23 cellular contexts compared by ENCODE assay signal in genomic region chr5:122009436-122009835, GRCh38. TPM values are rescaled to one million over a fixed set of nuclear protein-coding genes. Genes with fewer than 3 reads are reported as not detected.
DNase-seq lines count a peak whose midpoint lies in the region; ATAC-seq and TF ChIP-seq lines count a peak whose summit lies in the region.
"Had no signal": no experiment of that assay in that cellular context is flagged by ENCODE, and none has a peak within 500 bp of the region (broad histone marks: within the 10 kb centered on the region; RNA-seq: fewer than 3 reads in every experiment).

No MANE protein-coding gene starts in this region.

- CTCF ChIA-PET in activated CD4-positive, alpha-beta T cell treated with anti-CD3 and anti-CD28 coated beads for 36 hours (lab: Charles Lee), result interaction anchor here (1.0 kb wide), 1 partner anchor 37 kb away, joined by 3 read pairs; no protein-coding TSS in a partner anchor

- no peaks in the 10 kb centered on the region for H3K9me3 Mint-ChIP-seq in activated CD4-positive, alpha-beta T cell treated with anti-CD3 and anti-CD28 coated beads for 36 hours (ENCODE audit: low read depth)
- H3K9me3 Mint-ChIP-seq in natural killer cell treated with Interleukin-12 subunit alpha and Interleukin-12 subunit beta and Interleukin-15 and Interleukin-18, amount 100 ng/mL, for 72 hours, result no peaks in the 10 kb centered on the region
- H3K9me3 Mint-ChIP-seq in natural killer cell, result no peaks in the 10 kb centered on the region
- H3K9me3 Mint-ChIP-seq in activated naive CD8-positive, alpha-beta T cell treated with anti-CD3 and anti-CD28 coated beads for 36 hours, result no peaks in the 10 kb centered on the region
- H3K9me3 Mint-ChIP-seq in stimulated activated naive CD8-positive, alpha-beta T cell treated with anti-CD3 and anti-CD28 coated beads, Interleukin-15, amount 100 ng/mL, for 72 hours, result peaks cover 7% of the 10 kb centered on the region in 2 donors

- POLR2A ChIA-PET in activated CD4-positive, alpha-beta T cell treated with anti-CD3 and anti-CD28 coated beads for 36 hours (lab: Charles Lee), result no interaction called here

- TF ChIP-seq CTCF in natural killer cell (IDR thresholded peaks at IDR 0.05), result no peak

- intact Hi-C loops in activated CD4-positive, alpha-beta T cell treated with anti-CD3 and anti-CD28 coated beads for 36 hours (cut with DNase I, micrococcal nuclease), result loop anchor here (2.0 to 5.0 kb wide), 2 partner anchors 47 kb away; partner anchors contain the start of gene SRFBP1 (in 1 of the 2)
- intact Hi-C loops in natural killer cell (cut with micrococcal nuclease), result no loop called here

- peak; percentile 96 for ATAC-seq in activated CD4-positive, alpha-beta T cell treated with anti-CD3 and anti-CD28 coated beads for 36 hours
- ATAC-seq in natural killer cell treated with Interleukin-12 subunit alpha and Interleukin-12 subunit beta and Interleukin-15 and Interleukin-18, amount 100 ng/mL, for 72 hours, result peak in 1 of 2 donors; percentile 87
- ATAC-seq in natural killer cell, result no peak
- ATAC-seq in stimulated activated naive CD8-positive, alpha-beta T cell treated with anti-CD3 and anti-CD28 coated beads, Interleukin-15, amount 100 ng/mL, for 72 hours, result peak; percentile 99
- no peak for ATAC-seq in GM21529 (IDR thresholded peaks at IDR 0.05; ENCODE audit: unreplicated experiment)
- ATAC-seq in GM21390 (IDR thresholded peaks at IDR 0.05; ENCODE audit: unreplicated experiment), result no peak
- ATAC-seq: Panc1 had no signal

- no peak for DNase-seq in activated CD4-positive, alpha-beta T cell treated with anti-CD3 and anti-CD28 coated beads for 36 hours
- no peak for DNase-seq in activated CD4-positive, alpha-beta T cell treated with anti-CD3 and anti-CD28 coated beads, Interleukin-2, amount 50 U/mL, for 4 hours
- no peak for DNase-seq in natural killer cell treated with Interleukin-12 subunit alpha and Interleukin-12 subunit beta and Interleukin-15 and Interleukin-18, amount 100 ng/mL, for 72 hours (ENCODE audit: low spot score)
- no peak for DNase-seq in natural killer cell
- DNase-seq in activated naive CD8-positive, alpha-beta T cell treated with anti-CD3 and anti-CD28 coated beads for 36 hours, result no peak
- no peak for DNase-seq in stimulated activated naive CD8-positive, alpha-beta T cell treated with anti-CD3 and anti-CD28 coated beads, Interleukin-15, amount 100 ng/mL, for 72 hours
- DNase-seq: ACHN; CD4-positive, alpha-beta T cell; COR-L47; DMS79; KBM-7; MM.1S; NCI-H1048; NCI-H1436 treated with DMSO at 0.1 percent for 48 hours; NCI-H2029 treated with DMSO at 0.1 percent for 48 hours; NCI-H345; NCI-H524; NCI-H774; NK-92 treated with Interleukin-12 subunit alpha and Interleukin-12 subunit beta, amount 100 ng/mL, for 24 hours; SIG-M5 had no signal

- no peaks in the 10 kb centered on the region for H3K27me3 Mint-ChIP-seq in activated CD4-positive, alpha-beta T cell treated with anti-CD3 and anti-CD28 coated beads for 36 hours
- H3K27me3 Mint-ChIP-seq in natural killer cell treated with Interleukin-12 subunit alpha and Interleukin-12 subunit beta and Interleukin-15 and Interleukin-18, amount 100 ng/mL, for 72 hours, result no peaks in the 10 kb centered on the region
- H3K27me3 Mint-ChIP-seq in natural killer cell (ENCODE audit: low read depth in 2 of 2), result no peaks in the 10 kb centered on the region
- no peaks in the 10 kb centered on the region for H3K27me3 Mint-ChIP-seq in activated naive CD8-positive, alpha-beta T cell treated with anti-CD3 and anti-CD28 coated beads for 36 hours
- H3K27me3 Mint-ChIP-seq in stimulated activated naive CD8-positive, alpha-beta T cell treated with anti-CD3 and anti-CD28 coated beads, Interleukin-15, amount 100 ng/mL, for 72 hours, result no peaks in the 10 kb centered on the region
- H3K27me3 Mint-ChIP-seq: CD4-positive, alpha-beta T cell had no signal

- H3K36me3 Mint-ChIP-seq in activated CD4-positive, alpha-beta T cell treated with anti-CD3 and anti-CD28 coated beads for 36 hours (ENCODE audit: low read depth), result peaks cover 19% of the 10 kb centered on the region
- H3K36me3 Mint-ChIP-seq in natural killer cell treated with Interleukin-12 subunit alpha and Interleukin-12 subunit beta and Interleukin-15 and Interleukin-18, amount 100 ng/mL, for 72 hours, result peaks cover 4% of the 10 kb centered on the region
- H3K36me3 Mint-ChIP-seq in natural killer cell, result no peaks in the 10 kb centered on the region
- H3K36me3 Mint-ChIP-seq in activated naive CD8-positive, alpha-beta T cell treated with anti-CD3 and anti-CD28 coated beads for 36 hours, result peaks cover 40% of the 10 kb centered on the region

- no peak overlapping the region for H3K4me3 Mint-ChIP-seq in activated CD4-positive, alpha-beta T cell treated with anti-CD3 and anti-CD28 coated beads for 36 hours
- H3K4me3 Mint-ChIP-seq in natural killer cell treated with Interleukin-12 subunit alpha and Interleukin-12 subunit beta and Interleukin-15 and Interleukin-18, amount 100 ng/mL, for 72 hours, result peak overlapping the region; percentile 58
- no peak overlapping the region for H3K4me3 Mint-ChIP-seq in natural killer cell
- H3K4me3 Mint-ChIP-seq in activated naive CD8-positive, alpha-beta T cell treated with anti-CD3 and anti-CD28 coated beads for 36 hours, result no peak overlapping the region
- peak overlapping the region in 1 of 2 donors; percentile 60 for H3K4me3 Mint-ChIP-seq in stimulated activated naive CD8-positive, alpha-beta T cell treated with anti-CD3 and anti-CD28 coated beads, Interleukin-15, amount 100 ng/mL, for 72 hours
- H3K4me3 Mint-ChIP-seq: CD4-positive, alpha-beta T cell had no signal

- H3K4me1 Mint-ChIP-seq in activated CD4-positive, alpha-beta T cell treated with anti-CD3 and anti-CD28 coated beads for 36 hours, result peaks cover 32% of the 10 kb centered on the region
- peaks cover 18 to 31% of the 10 kb centered on the region in 2 donors for H3K4me1 Mint-ChIP-seq in natural killer cell treated with Interleukin-12 subunit alpha and Interleukin-12 subunit beta and Interleukin-15 and Interleukin-18, amount 100 ng/mL, for 72 hours (ENCODE audit: low read depth in 2 of 2)
- peaks cover 0 to 31% of the 10 kb centered on the region in 2 donors for H3K4me1 Mint-ChIP-seq in natural killer cell
- H3K4me1 Mint-ChIP-seq in activated naive CD8-positive, alpha-beta T cell treated with anti-CD3 and anti-CD28 coated beads for 36 hours, result peaks cover 36% of the 10 kb centered on the region
- peaks cover 32% of the 10 kb centered on the region for H3K4me1 Mint-ChIP-seq in stimulated activated naive CD8-positive, alpha-beta T cell treated with anti-CD3 and anti-CD28 coated beads, Interleukin-15, amount 100 ng/mL, for 72 hours

- peak overlapping the region; percentile 32 for H3K27ac Mint-ChIP-seq in activated CD4-positive, alpha-beta T cell treated with anti-CD3 and anti-CD28 coated beads for 36 hours
- H3K27ac Mint-ChIP-seq in natural killer cell treated with Interleukin-12 subunit alpha and Interleukin-12 subunit beta and Interleukin-15 and Interleukin-18, amount 100 ng/mL, for 72 hours, result peak overlapping the region in 1 of 2 donors; percentile 40
- no peak overlapping the region for H3K27ac Mint-ChIP-seq in natural killer cell
- peak overlapping the region; percentile 49 for H3K27ac Mint-ChIP-seq in activated naive CD8-positive, alpha-beta T cell treated with anti-CD3 and anti-CD28 coated beads for 36 hours
- peak overlapping the region in 1 of 2 donors; percentile 92 for H3K27ac Mint-ChIP-seq in stimulated activated naive CD8-positive, alpha-beta T cell treated with anti-CD3 and anti-CD28 coated beads, Interleukin-15, amount 100 ng/mL, for 72 hours
- H3K27ac Mint-ChIP-seq: CD4-positive, alpha-beta T cell had no signal

RNA-seq across cellular contexts. Expression of gene SRFBP1, which starts 47.7 kb away (rescaled TPM):
- total RNA-seq in activated CD4-positive, alpha-beta T cell treated with anti-CD3 and anti-CD28 coated beads for 36 hours, result 10 to 100 TPM; 12.5 to 12.9 TPM
- total RNA-seq in natural killer cell treated with Interleukin-12 subunit alpha and Interleukin-12 subunit beta and Interleukin-15 and Interleukin-18, amount 100 ng/mL, for 72 hours, result 10 to 100 TPM; 15.1 to 15.5 TPM
- 1 to 10 TPM; 6.4 to 7.1 (median 6.7) TPM for total RNA-seq in natural killer cell
- total RNA-seq in activated naive CD8-positive, alpha-beta T cell treated with anti-CD3 and anti-CD28 coated beads for 36 hours, result 10 to 100 TPM; 20.6 to 21.1 TPM

Comparison
In these comparisons a context has a peak if more than half of its experiments do, and no peak if none do; other contexts are left out.
1. ATAC-seq: peak in activated CD4-positive, alpha-beta T cell treated with anti-CD3 and anti-CD28 coated beads for 36 hours (single experiment) and stimulated activated naive CD8-positive, alpha-beta T cell treated with anti-CD3 and anti-CD28 coated beads, Interleukin-15, amount 100 ng/mL, for 72 hours (single experiment); none in natural killer cell (0 of 3), GM21529 (single experiment) and GM21390 (single experiment).
2. H3K27ac Mint-ChIP-seq: peak in activated CD4-positive, alpha-beta T cell treated with anti-CD3 and anti-CD28 coated beads for 36 hours (single experiment) and activated naive CD8-positive, alpha-beta T cell treated with anti-CD3 and anti-CD28 coated beads for 36 hours (single experiment); none in natural killer cell (0 of 2).